ENCODE assay signal across 15 cellular contexts in genomic region chr17:40278414-40278813, GRCh38.
"Had no signal": no experiment of that assay in that cellular context is flagged by ENCODE, and none has a peak within 500 bp of the region (broad histone marks: within the 10 kb centered on the region; RNA-seq: fewer than 3 reads in every experiment).

No MANE protein-coding gene starts in this region.

- H3K27me3 Mint-ChIP-seq: activated B cell treated with CpG ODN at 0.5 μM for 24 hours; central memory CD8-positive, alpha-beta T cell; naive thymus-derived CD8-positive, alpha-beta T cell had no signal

- H3K4me3 ChIP-seq: transverse colon had no signal

- H3K9me3 Mint-ChIP-seq: activated B cell treated with CpG ODN at 0.5 μM for 24 hours; activated naive CD4-positive, alpha-beta T cell treated with anti-CD3 and anti-CD28 coated beads for 36 hours; central memory CD8-positive, alpha-beta T cell; naive thymus-derived CD8-positive, alpha-beta T cell; T-helper 2 cell treated with Interferon-gamma antibody and Interleukin-4, amounts not matched to agents 5 μg/mL and 100 μg/mL, for 36 hours had no signal

- H3K27ac ChIP-seq: parathyroid adenoma, transverse colon had no signal

- H3K4me3 Mint-ChIP-seq: activated B cell treated with CpG ODN at 0.5 μM for 24 hours; activated naive CD4-positive, alpha-beta T cell treated with anti-CD3 and anti-CD28 coated beads for 36 hours; central memory CD8-positive, alpha-beta T cell; naive thymus-derived CD8-positive, alpha-beta T cell; T-helper 2 cell treated with Interferon-gamma antibody and Interleukin-4, amounts not matched to agents 5 μg/mL and 100 μg/mL, for 36 hours had no signal

- H3K4me1 ChIP-seq: parathyroid adenoma had no signal

- ATAC-seq: left ventricle myocardium superior; naive thymus-derived CD8-positive, alpha-beta T cell had no signal

- H3K27ac Mint-ChIP-seq: activated B cell treated with CpG ODN at 0.5 μM for 24 hours; activated naive CD4-positive, alpha-beta T cell treated with anti-CD3 and anti-CD28 coated beads for 36 hours; T-helper 2 cell treated with Interferon-gamma antibody and Interleukin-4, amounts not matched to agents 5 μg/mL and 100 μg/mL, for 36 hours had no signal

- H3K9me3 ChIP-seq: transverse colon had no signal

- DNase-seq: activated B cell treated with CpG ODN at 0.5 μM for 24 hours; activated CD4-positive, alpha-beta T cell treated with anti-CD3 and anti-CD28 coated beads, Interleukin-2, amount 50 U/mL, for 1 hour; activated naive CD4-positive, alpha-beta T cell treated with anti-CD3 and anti-CD28 coated beads for 36 hours; amniotic stem cell; cortex of kidney; effector CD4-positive, alpha-beta T cell; foreskin melanocyte; left ventricle myocardium superior; mesenchymal stem cell; naive thymus-derived CD8-positive, alpha-beta T cell; stimulated activated CD4-positive, alpha-beta T cell treated with anti-CD3 and anti-CD28 coated beads, Interleukin-1b, Interleukin-23, amount 100 ng/mL, for 48 hours; transverse colon had no signal

- H3K27me3 ChIP-seq: transverse colon had no signal
